ENCODE assay signal across 1 cellular context in the genomic region with DNA sequence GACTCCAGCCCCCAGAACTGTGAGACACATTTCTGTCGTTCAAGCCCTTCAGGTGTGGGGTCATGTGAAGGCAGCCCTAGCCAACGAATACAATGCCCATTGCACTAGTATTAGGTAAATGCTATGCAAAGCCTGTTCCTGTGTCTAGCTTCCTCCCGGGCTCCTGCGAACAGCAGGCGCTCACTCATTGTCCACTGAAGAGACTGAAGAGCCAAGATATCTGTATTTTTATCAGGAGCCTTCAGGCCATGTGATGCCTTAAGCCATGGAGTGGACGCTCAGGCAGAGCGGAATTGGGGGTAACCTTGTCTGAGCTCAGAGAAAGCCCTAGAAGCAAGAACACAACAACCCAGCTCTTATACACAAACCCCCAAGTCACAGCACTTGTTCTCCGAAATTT.
TF ChIP-seq lines count a peak whose summit lies in the region.

No MANE protein-coding gene starts in this region.

TF ChIP-seq in K562, 482 proteins besides CTCF, POLR2A, EP300 and RAD21:
- TF ChIP-seq NR2C1 (IDR thresholded peaks at IDR 0.05): no peak
- no peak for TF ChIP-seq NR2C1 (tag; IDR thresholded peaks at IDR 0.05)
- TF ChIP-seq LEF1 (IDR thresholded peaks at IDR 0.05): no peak
- no peak for TF ChIP-seq FIP1L1 (IDR thresholded peaks at IDR 0.05; ENCODE audit: low read depth, low read length, poor library complexity, severe bottlenecking)
- TF ChIP-seq NRF1 (conservative IDR thresholded peaks at IDR 0.05 in 1 of 2, IDR thresholded peaks at IDR 0.05 in 1 of 2): peak; percentile 25 to 38; a peak in 1 of 4 replicates
- TF ChIP-seq FOXJ3 (CRISPR knock-in tag; IDR thresholded peaks at IDR 0.05): no peak
- no peak for TF ChIP-seq KLF10 (CRISPR knock-in tag; IDR thresholded peaks at IDR 0.05)
- no peak for TF ChIP-seq XRCC3 (IDR thresholded peaks at IDR 0.05)
- TF ChIP-seq ZNF41 (CRISPR knock-in tag; conservative IDR thresholded peaks at IDR 0.05): peak; percentile 95
- peak; percentile 91 for TF ChIP-seq ZKSCAN8 (CRISPR knock-in tag; IDR thresholded peaks at IDR 0.05)
- TF ChIP-seq SREBF2 (CRISPR knock-in tag; IDR thresholded peaks at IDR 0.05): no peak
- TF ChIP-seq, protein P1, sequence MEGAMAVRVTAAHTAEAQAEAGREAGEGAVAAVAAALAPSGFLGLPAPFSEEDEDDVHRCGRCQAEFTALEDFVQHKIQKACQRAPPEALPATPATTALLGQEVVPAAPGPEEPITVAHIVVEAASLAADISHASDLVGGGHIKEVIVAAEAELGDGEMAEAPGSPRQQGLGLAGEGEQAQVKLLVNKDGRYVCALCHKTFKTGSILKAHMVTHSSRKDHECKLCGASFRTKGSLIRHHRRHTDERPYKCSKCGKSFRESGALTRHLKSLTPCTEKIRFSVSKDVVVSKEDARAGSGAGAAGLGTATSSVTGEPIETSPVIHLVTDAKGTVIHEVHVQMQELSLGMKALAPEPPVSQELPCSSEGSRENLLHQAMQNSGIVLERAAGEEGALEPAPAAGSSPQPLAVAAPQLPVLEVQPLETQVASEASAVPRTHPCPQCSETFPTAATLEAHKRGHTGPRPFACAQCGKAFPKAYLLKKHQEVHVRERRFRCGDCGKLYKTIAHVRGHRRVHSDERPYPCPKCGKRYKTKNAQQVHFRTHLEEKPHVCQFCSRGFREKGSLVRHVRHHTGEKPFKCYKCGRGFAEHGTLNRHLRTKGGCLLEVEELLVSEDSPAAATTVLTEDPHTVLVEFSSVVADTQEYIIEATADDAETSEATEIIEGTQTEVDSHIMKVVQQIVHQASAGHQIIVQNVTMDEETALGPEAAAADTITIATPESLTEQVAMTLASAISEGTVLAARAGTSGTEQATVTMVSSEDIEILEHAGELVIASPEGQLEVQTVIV (CRISPR knock-in tag; IDR thresholded peaks at IDR 0.05; ENCODE audit: borderline replicate concordance): no peak
